7 cellular contexts compared by ENCODE assay signal in genomic region chr3:17741621-17742091, GRCh38.
A peak's percentile ranks its signal among the peaks of the same experiment; 100 is the strongest.
DNase-seq lines count a peak whose midpoint lies in the region; ATAC-seq and FAIRE-seq lines count a peak whose summit lies in the region.

No MANE protein-coding gene starts in this region.

- no peaks in the 10 kb centered on the region for H3K9me3 ChIP-seq in mucosa of rectum (ENCODE audit: control insufficient read depth in 2 of 2, low read length in 2 of 2)

- peak overlapping the region; percentile 87 to 88 for H3K9ac ChIP-seq in mucosa of rectum (ENCODE audit: low read depth in 1 of 2, low read length in 2 of 2)

- H3K4me1 ChIP-seq in mucosa of rectum (ENCODE audit: control insufficient read depth in 2 of 2, insufficient read depth in 2 of 2, low read length in 2 of 2): peaks cover 21 to 25% of the 10 kb centered on the region in 2 donors

- no peak for ATAC-seq in GM18861 (IDR thresholded peaks at IDR 0.05; ENCODE audit: unreplicated experiment)

- H3K4me3 ChIP-seq in mucosa of rectum (ENCODE audit: low read length in 2 of 2): peak overlapping the region; percentile 85 to 87

- no peaks in the 10 kb centered on the region for H3K36me3 ChIP-seq in mucosa of rectum (ENCODE audit: control insufficient read depth in 2 of 2, insufficient read depth in 2 of 2, low read length in 2 of 2)

- H3K27me3 ChIP-seq in mucosa of rectum (ENCODE audit: control insufficient read depth in 2 of 2, insufficient read depth in 2 of 2, low read length in 2 of 2): no peaks in the 10 kb centered on the region

- FAIRE-seq in GM19239 (lab: Jason Lieb, UNC): peak; percentile 70

- H3K27ac ChIP-seq in caudate nucleus (ENCODE audit: low read depth, low read length): peak overlapping the region; percentile 97
- peak overlapping the region; percentile 98 to 99 for H3K27ac ChIP-seq in mucosa of rectum (ENCODE audit: low read depth in 2 of 2, low read length in 2 of 2)

- DNase-seq in GM19239 (ENCODE audit: insufficient read length, low spot score) (no peak), NCI-H526 treated with DMSO at 0.1 percent for 48 hours (lab: John Stamatoyannopoulos, UW) (peak; percentile 60), caudate nucleus (lab: John Stamatoyannopoulos, UW) (no peak), NCI-H1105 treated with DMSO at 0.1 percent for 48 hours (lab: John Stamatoyannopoulos, UW) (no peak), putamen (ENCODE audit: low spot score) (no peak)
